11 cellular contexts compared by ENCODE assay signal in genomic region chr4:168811793-168812651, GRCh38.
DNase-seq lines count a peak whose midpoint lies in the region; ATAC-seq and TF ChIP-seq lines count a peak whose summit lies in the region.
"Had no signal": no experiment of that assay in that cellular context is flagged by ENCODE, and none has a peak within 500 bp of the region (broad histone marks: within the 10 kb centered on the region; RNA-seq: fewer than 3 reads in every experiment).

No MANE protein-coding gene starts in this region.

- intact Hi-C loops in prostate gland (cut with DNase I), result no loop called here
- intact Hi-C loops in activated naive CD4-positive, alpha-beta T cell treated with anti-CD3 and anti-CD28 coated beads for 36 hours (cut with micrococcal nuclease), result no loop called here

- WGBS in prostate gland, result 40% methylated on average over 9 of the region's 9 CpGs

- H3K4me1 Mint-ChIP-seq in activated naive CD4-positive, alpha-beta T cell treated with anti-CD3 and anti-CD28 coated beads for 36 hours (ENCODE audit: low read depth), result peaks cover 6% of the 10 kb centered on the region

- H3K9ac ChIP-seq in SK-N-MC (ENCODE audit: insufficient read length), result no peak overlapping the region
- H3K9ac ChIP-seq: BLaER1 had no signal

- H3K9me3 ChIP-seq in SK-N-MC (ENCODE audit: low read depth, low read length), result no peaks in the 10 kb centered on the region
- H3K9me3 ChIP-seq in prostate gland, result no peaks in the 10 kb centered on the region
- H3K9me3 ChIP-seq: BLaER1, right lobe of liver had no signal

- CTCF ChIA-PET in activated naive CD4-positive, alpha-beta T cell treated with anti-CD3 and anti-CD28 coated beads for 36 hours (lab: Charles Lee), result no interaction called here

- no peak for TF ChIP-seq POLR2A in prostate gland (IDR thresholded peaks at IDR 0.05)

- H3K27me3 ChIP-seq in prostate gland (replicated peaks; ENCODE audit: insufficient read depth), result no peaks in the 10 kb centered on the region
- H3K27me3 ChIP-seq: right lobe of liver had no signal

- ATAC-seq in HG03039 (IDR thresholded peaks at IDR 0.05; ENCODE audit: unreplicated experiment), result no peak
- ATAC-seq: right lobe of liver had no signal

- peaks cover 34% of the 10 kb centered on the region for H3K27me3 Mint-ChIP-seq in activated naive CD4-positive, alpha-beta T cell treated with anti-CD3 and anti-CD28 coated beads for 36 hours (ENCODE audit: low read depth)

- TF ChIP-seq CTCF in fibroblast of mammary gland (conservative IDR thresholded peaks at IDR 0.05; ENCODE audit: control insufficient read depth, insufficient read depth, low read depth, low read length) (no peak), prostate gland (IDR thresholded peaks at IDR 0.05) (no peak)

- no peaks in the 10 kb centered on the region for H3K4me1 ChIP-seq in prostate gland (replicated peaks)
- H3K4me1 ChIP-seq: BLaER1 had no signal

- H3K36me3 Mint-ChIP-seq in activated naive CD4-positive, alpha-beta T cell treated with anti-CD3 and anti-CD28 coated beads for 36 hours (ENCODE audit: low read depth), result no peaks in the 10 kb centered on the region
- H3K36me3 Mint-ChIP-seq: immature natural killer cell had no signal

- no peak overlapping the region for H3K4me3 Mint-ChIP-seq in activated naive CD4-positive, alpha-beta T cell treated with anti-CD3 and anti-CD28 coated beads for 36 hours
- H3K4me3 Mint-ChIP-seq: immature natural killer cell had no signal

- DNase-seq in AG20443 (ENCODE audit: low spot score) (peak; percentile 79), SK-N-MC (ENCODE audit: low read depth, low spot score) (no peak), fibroblast of mammary gland (ENCODE audit: low read depth) (peak; percentile 86), prostate gland (ENCODE audit: low spot score) (no peak), UCSD-AML1 (lab: John Stamatoyannopoulos, UW; ENCODE audit: unreplicated experiment) (no peak)
- DNase-seq in activated CD8-positive, alpha-beta memory T cell treated with anti-CD3 and anti-CD28 coated beads for 24 hours, result no peak
- DNase-seq in activated naive CD4-positive, alpha-beta T cell treated with anti-CD3 and anti-CD28 coated beads for 36 hours, result no peak
- DNase-seq: immature natural killer cell, right lobe of liver had no signal

- H3K36me3 ChIP-seq in SK-N-MC (ENCODE audit: insufficient read depth, low read length), result no peaks in the 10 kb centered on the region
- no peaks in the 10 kb centered on the region for H3K36me3 ChIP-seq in prostate gland
- H3K36me3 ChIP-seq: BLaER1, right lobe of liver had no signal

- 0 out of 2 replicates have a peak overlapping the region, but pooled peaks have one; percentile 9 for H3K4me3 ChIP-seq in SK-N-MC
- H3K4me3 ChIP-seq in fibroblast of mammary gland (ENCODE audit: control insufficient read depth, low read depth, low read length), result no peak overlapping the region
- H3K4me3 ChIP-seq in prostate gland, result no peak overlapping the region
- H3K4me3 ChIP-seq: BLaER1, right lobe of liver had no signal

- H3K9me3 Mint-ChIP-seq in activated naive CD4-positive, alpha-beta T cell treated with anti-CD3 and anti-CD28 coated beads for 36 hours, result no peaks in the 10 kb centered on the region
- H3K9me3 Mint-ChIP-seq: immature natural killer cell had no signal

- no peak overlapping the region for H3K27ac Mint-ChIP-seq in activated naive CD4-positive, alpha-beta T cell treated with anti-CD3 and anti-CD28 coated beads for 36 hours
- H3K27ac Mint-ChIP-seq: immature natural killer cell had no signal

- H3K27ac ChIP-seq in SK-N-MC (no peak overlapping the region), prostate gland (peak overlapping the region; percentile 67 to 75)
- H3K27ac ChIP-seq: BLaER1, right lobe of liver had no signal

Comparison
In these comparisons a context has a peak if more than half of its experiments do, and no peak if none do; other contexts are left out.
1. DNase-seq: peak in AG20443 (single experiment) and fibroblast of mammary gland (single experiment); none in SK-N-MC (single experiment), prostate gland (single experiment), activated CD8-positive, alpha-beta memory T cell treated with anti-CD3 and anti-CD28 coated beads for 24 hours (single experiment), UCSD-AML1 (single experiment) and activated naive CD4-positive, alpha-beta T cell treated with anti-CD3 and anti-CD28 coated beads for 36 hours (single experiment).